ENCODE assay signal across 8 cellular contexts in the genomic region with DNA sequence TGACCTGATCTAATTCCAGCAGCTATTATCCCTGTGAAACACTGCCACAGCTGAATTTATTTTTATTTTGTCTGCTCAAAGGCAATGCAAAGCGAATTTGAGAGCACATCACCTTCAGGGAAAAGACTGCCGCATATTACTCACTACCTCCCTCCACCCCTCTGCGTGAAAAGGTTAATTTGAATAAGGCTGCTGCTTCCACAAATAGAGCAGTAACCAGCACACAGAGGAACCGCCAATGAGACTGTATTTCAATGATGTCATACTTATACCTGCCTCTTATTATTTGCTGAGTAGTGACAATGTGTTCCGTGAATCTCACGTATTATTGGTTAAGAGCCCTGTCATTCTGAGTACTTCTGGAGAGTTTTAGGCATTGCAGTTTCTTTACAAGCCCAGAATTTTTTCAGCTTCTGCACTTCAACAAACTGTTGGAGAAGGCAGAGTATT.
DNase-seq lines count a peak whose midpoint lies in the region; ATAC-seq and TF ChIP-seq lines count a peak whose summit lies in the region.

No MANE protein-coding gene starts in this region.

- H3K4me3 ChIP-seq in GM23338 (no peak overlapping the region), MG63 (no peak overlapping the region), left lung (no peak overlapping the region), thyroid gland (replicated peaks in 1 of 3) (no peak overlapping the region)

- H3K9me2 ChIP-seq in GM23338 (ENCODE audit: insufficient read depth), result no peaks in the 10 kb centered on the region

- H3K27ac ChIP-seq in GM23338 (ENCODE audit: low read depth) (no peak overlapping the region), left lung (no peak overlapping the region), thyroid gland (peak overlapping the region; percentile 18 to 79 (median 26))

- H3K9me3 ChIP-seq in MG63 (no peaks in the 10 kb centered on the region), left lung (no peaks in the 10 kb centered on the region), thyroid gland (no peaks in the 10 kb centered on the region)

- H3K79me2 ChIP-seq in GM23338 (replicated peaks; ENCODE audit: insufficient read depth), result no peaks in the 10 kb centered on the region

- H3K27me3 ChIP-seq in GM23338 (ENCODE audit: insufficient read depth) (no peaks in the 10 kb centered on the region), MG63 (no peaks in the 10 kb centered on the region), left lung (no peaks in the 10 kb centered on the region), thyroid gland (no peaks in the 10 kb centered on the region)

- peak overlapping the region; percentile 26; the same call in 2 of the 3 replicates for H3K4me3 Mint-ChIP-seq in GM23338

- no peaks in the 10 kb centered on the region for H4K20me1 ChIP-seq in GM23338 (replicated peaks; ENCODE audit: insufficient read depth)

- WGBS in thyroid gland, 2 donors, result 12 to 18% methylated on average over 6 of the region's 6 CpGs

- no peaks in the 10 kb centered on the region; the same call in 2 of the 3 replicates for H3K9me3 Mint-ChIP-seq in GM23338

- ATAC-seq in GM23338 (peak; percentile 82), left lung (peak; percentile 75)

- no peaks in the 10 kb centered on the region for H3K36me3 ChIP-seq in GM23338 (ENCODE audit: insufficient read depth)
- no peaks in the 10 kb centered on the region for H3K36me3 ChIP-seq in MG63
- H3K36me3 ChIP-seq in left lung, result no peaks in the 10 kb centered on the region
- H3K36me3 ChIP-seq in thyroid gland, result no peaks in the 10 kb centered on the region

- intact Hi-C loops in left lung (cut with DNase I), result no loop called here
- intact Hi-C loops in thyroid gland (cut with DNase I), result no loop called here

- no peak overlapping the region for H2AFZ ChIP-seq in GM23338

- H3K27me3 Mint-ChIP-seq in GM23338 (ENCODE audit: insufficient read depth, low read depth, poor library complexity), result peaks cover 6% of the 10 kb centered on the region

- DNase-seq in GM10266 (ENCODE audit: extremely low spot score) (peak; percentile 10), GM23338 (ENCODE audit: low spot score) (peak; percentile 93), MG63 (peak; percentile 9), T follicular helper cell (ENCODE audit: low read depth) (peak; percentile 10), cerebellar nuclear complex (lab: John Stamatoyannopoulos, UW) (peak; percentile 94 to 98), left lung (no peak), thyroid gland (peak; percentile 18 to 33), COLO829 (ENCODE audit: low spot score) (no peak)

- peak in 1 of 2 donors; percentile 40 for TF ChIP-seq POLR2A in thyroid gland (IDR thresholded peaks at IDR 0.05)

- 0 out of 2 replicates have a peak overlapping the region, but pooled peaks have one; percentile 51 for H3K27ac Mint-ChIP-seq in GM23338

- peaks cover 26% of the 10 kb centered on the region for H3K4me1 ChIP-seq in GM23338 (ENCODE audit: insufficient read depth)
- peaks cover 13 to 17% of the 10 kb centered on the region in 2 donors for H3K4me1 ChIP-seq in left lung
- H3K4me1 ChIP-seq in thyroid gland, result peaks cover 26 to 41% of the 10 kb centered on the region in 2 donors

- H3K36me3 Mint-ChIP-seq in GM23338 (ENCODE audit: low read depth), result no peaks in the 10 kb centered on the region

- TF ChIP-seq CTCF in GM10266 (IDR thresholded peaks at IDR 0.05; ENCODE audit: control insufficient read depth, insufficient read depth, low read depth, missing control alignments) (no peak), GM23338 (conservative IDR thresholded peaks at IDR 0.05; ENCODE audit: low read depth in 2 of 2) (no peak), left lung (IDR thresholded peaks at IDR 0.05) (no peak), thyroid gland (IDR thresholded peaks at IDR 0.05) (no peak)

- no peaks in the 10 kb centered on the region for H3F3A ChIP-seq in GM23338 (replicated peaks; ENCODE audit: low read depth)

- peaks cover 42% of the 10 kb centered on the region for H3K4me1 Mint-ChIP-seq in GM23338

- H3K4me2 ChIP-seq in GM23338, result no peak overlapping the region

TF ChIP-seq in GM23338, 12 proteins besides CTCF, POLR2A, EP300 and RAD21:
- TF ChIP-seq EZH2phosphoT487 (IDR thresholded peaks at IDR 0.05; ENCODE audit: unreplicated experiment) (no peak), CREB1 (CRISPR knock-in tag; IDR thresholded peaks at IDR 0.05; ENCODE audit: low read depth) (peak; percentile 79), JUNB (IDR thresholded peaks at IDR 0.05; ENCODE audit: unreplicated experiment) (no peak)
- TF ChIP-seq, protein P1, sequence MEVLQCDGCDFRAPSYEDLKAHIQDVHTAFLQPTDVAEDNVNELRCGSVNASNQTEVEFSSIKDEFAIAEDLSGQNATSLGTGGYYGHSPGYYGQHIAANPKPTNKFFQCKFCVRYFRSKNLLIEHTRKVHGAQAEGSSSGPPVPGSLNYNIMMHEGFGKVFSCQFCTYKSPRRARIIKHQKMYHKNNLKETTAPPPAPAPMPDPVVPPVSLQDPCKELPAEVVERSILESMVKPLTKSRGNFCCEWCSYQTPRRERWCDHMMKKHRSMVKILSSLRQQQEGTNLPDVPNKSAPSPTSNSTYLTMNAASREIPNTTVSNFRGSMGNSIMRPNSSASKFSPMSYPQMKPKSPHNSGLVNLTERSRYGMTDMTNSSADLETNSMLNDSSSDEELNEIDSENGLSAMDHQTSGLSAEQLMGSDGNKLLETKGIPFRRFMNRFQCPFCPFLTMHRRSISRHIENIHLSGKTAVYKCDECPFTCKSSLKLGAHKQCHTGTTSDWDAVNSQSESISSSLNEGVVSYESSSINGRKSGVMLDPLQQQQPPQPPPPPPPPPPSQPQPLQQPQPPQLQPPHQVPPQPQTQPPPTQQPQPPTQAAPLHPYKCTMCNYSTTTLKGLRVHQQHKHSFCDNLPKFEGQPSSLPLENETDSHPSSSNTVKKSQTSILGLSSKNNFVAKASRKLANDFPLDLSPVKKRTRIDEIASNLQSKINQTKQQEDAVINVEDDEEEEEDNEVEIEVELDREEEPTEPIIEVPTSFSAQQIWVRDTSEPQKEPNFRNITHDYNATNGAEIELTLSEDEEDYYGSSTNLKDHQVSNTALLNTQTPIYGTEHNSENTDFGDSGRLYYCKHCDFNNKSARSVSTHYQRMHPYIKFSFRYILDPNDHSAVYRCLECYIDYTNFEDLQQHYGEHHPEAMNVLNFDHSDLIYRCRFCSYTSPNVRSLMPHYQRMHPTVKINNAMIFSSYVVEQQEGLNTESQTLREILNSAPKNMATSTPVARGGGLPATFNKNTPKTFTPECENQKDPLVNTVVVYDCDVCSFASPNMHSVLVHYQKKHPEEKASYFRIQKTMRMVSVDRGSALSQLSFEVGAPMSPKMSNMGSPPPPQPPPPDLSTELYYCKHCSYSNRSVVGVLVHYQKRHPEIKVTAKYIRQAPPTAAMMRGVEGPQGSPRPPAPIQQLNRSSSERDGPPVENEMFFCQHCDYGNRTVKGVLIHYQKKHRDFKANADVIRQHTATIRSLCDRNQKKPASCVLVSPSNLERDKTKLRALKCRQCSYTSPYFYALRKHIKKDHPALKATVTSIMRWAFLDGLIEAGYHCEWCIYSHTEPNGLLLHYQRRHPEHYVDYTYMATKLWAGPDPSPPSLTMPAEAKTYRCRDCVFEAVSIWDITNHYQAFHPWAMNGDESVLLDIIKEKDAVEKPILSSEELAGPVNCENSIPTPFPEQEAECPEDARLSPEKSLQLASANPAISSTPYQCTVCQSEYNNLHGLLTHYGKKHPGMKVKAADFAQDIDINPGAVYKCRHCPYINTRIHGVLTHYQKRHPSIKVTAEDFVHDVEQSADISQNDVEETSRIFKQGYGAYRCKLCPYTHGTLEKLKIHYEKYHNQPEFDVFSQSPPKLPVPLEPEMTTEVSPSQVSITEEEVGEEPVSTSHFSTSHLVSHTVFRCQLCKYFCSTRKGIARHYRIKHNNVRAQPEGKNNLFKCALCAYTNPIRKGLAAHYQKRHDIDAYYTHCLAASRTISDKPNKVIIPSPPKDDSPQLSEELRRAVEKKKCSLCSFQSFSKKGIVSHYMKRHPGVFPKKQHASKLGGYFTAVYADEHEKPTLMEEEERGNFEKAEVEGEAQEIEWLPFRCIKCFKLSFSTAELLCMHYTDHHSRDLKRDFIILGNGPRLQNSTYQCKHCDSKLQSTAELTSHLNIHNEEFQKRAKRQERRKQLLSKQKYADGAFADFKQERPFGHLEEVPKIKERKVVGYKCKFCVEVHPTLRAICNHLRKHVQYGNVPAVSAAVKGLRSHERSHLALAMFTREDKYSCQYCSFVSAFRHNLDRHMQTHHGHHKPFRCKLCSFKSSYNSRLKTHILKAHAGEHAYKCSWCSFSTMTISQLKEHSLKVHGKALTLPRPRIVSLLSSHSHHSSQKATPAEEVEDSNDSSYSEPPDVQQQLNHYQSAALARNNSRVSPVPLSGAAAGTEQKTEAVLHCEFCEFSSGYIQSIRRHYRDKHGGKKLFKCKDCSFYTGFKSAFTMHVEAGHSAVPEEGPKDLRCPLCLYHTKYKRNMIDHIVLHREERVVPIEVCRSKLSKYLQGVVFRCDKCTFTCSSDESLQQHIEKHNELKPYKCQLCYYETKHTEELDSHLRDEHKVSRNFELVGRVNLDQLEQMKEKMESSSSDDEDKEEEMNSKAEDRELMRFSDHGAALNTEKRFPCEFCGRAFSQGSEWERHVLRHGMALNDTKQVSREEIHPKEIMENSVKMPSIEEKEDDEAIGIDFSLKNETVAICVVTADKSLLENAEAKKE (CRISPR knock-in tag; IDR thresholded peaks at IDR 0.05), result no peak

Comparison
In these comparisons a context has a peak if more than half of its experiments do, and no peak if none do; other contexts are left out.
1. DNase-seq: peak in GM10266 (single experiment), GM23338 (single experiment), MG63 (single experiment), T follicular helper cell (single experiment), cerebellar nuclear complex (2 of 2) and thyroid gland (2 of 2); none in left lung (0 of 2) and COLO829 (single experiment).
2. H3K27ac ChIP-seq: peak in thyroid gland (3 of 3); none in GM23338 (single experiment) and left lung (0 of 2).